21 cellular contexts compared by ENCODE assay signal in genomic region chr12:79664518-79664917, GRCh38. TPM values are rescaled to one million over a fixed set of nuclear protein-coding genes. Genes with fewer than 3 reads are reported as not detected.
A peak's percentile ranks its signal among the peaks of the same experiment; 100 is the strongest.
DNase-seq lines count a peak whose midpoint lies in the region; ATAC-seq, FAIRE-seq and TF ChIP-seq lines count a peak whose summit lies in the region.
"Had no signal": no experiment of that assay in that cellular context is flagged by ENCODE, and none has a peak within 500 bp of the region (broad histone marks: within the 10 kb centered on the region; RNA-seq: fewer than 3 reads in every experiment).

No MANE protein-coding gene starts in this region.

- H3K36me3 Mint-ChIP-seq in WTC11 (peaks cover 44% of the 10 kb centered on the region), nephron (ENCODE audit: low read depth) (peaks cover 12% of the 10 kb centered on the region)
- H3K36me3 Mint-ChIP-seq: CD8-positive, alpha-beta T cell had no signal

- H3K14ac ChIP-seq in trophoblast cell (ENCODE audit: low read length): no peak overlapping the region

- H3K79me1 ChIP-seq in trophoblast cell (ENCODE audit: low read length): no peaks in the 10 kb centered on the region

- 94% methylated on average over 4 of the region's 4 CpGs for WGBS in HepG2 (ENCODE audit: low lambda C conversion rate)
- 77% methylated on average over 4 of the region's 4 CpGs for WGBS in right lobe of liver (ENCODE audit: insufficient coverage, low coverage, low lambda C conversion rate, missing lambda C conversion rate)
- WGBS in trophoblast cell (ENCODE audit: extremely low coverage, insufficient coverage, insufficient read length): no CpG with 5 or more reads among the region's 4 CpGs

- TF ChIP-seq POLR2A in HepG2 (IDR thresholded peaks at IDR 0.05; ENCODE audit: insufficient read depth in 1 of 2, low read depth in 2 of 2, low read length in 2 of 2) (no peak), right lobe of liver (IDR thresholded peaks at IDR 0.05) (no peak)

- H3K4me1 Mint-ChIP-seq in WTC11 (peaks cover 45% of the 10 kb centered on the region), nephron (peaks cover 42% of the 10 kb centered on the region)

- no peaks in the 10 kb centered on the region for H3K27me3 ChIP-seq in HepG2 (ENCODE audit: control insufficient read depth in 1 of 2, insufficient read depth in 2 of 2, low read length in 2 of 2)
- no peaks in the 10 kb centered on the region for H3K27me3 ChIP-seq in right lobe of liver
- H3K27me3 ChIP-seq in trophoblast cell (ENCODE audit: insufficient read depth, low read length): no peaks in the 10 kb centered on the region
- H3K27me3 ChIP-seq in colonic mucosa: no peaks in the 10 kb centered on the region
- H3K27me3 ChIP-seq: BLaER1 treated with 17β-estradiol and CSF1 and Interleukin-3, amounts not matched to agents 10 nM and 100 nM had no signal

- no peaks in the 10 kb centered on the region for H3K9me3 ChIP-seq in HepG2 (ENCODE audit: low read length)
- no peaks in the 10 kb centered on the region for H3K9me3 ChIP-seq in right lobe of liver
- no peaks in the 10 kb centered on the region for H3K9me3 ChIP-seq in trophoblast cell (ENCODE audit: insufficient read depth, low read depth, low read length)
- H3K9me3 ChIP-seq in colonic mucosa: no peaks in the 10 kb centered on the region
- H3K9me3 ChIP-seq: A549; BLaER1 treated with 17β-estradiol and CSF1 and Interleukin-3, amounts not matched to agents 10 nM and 100 nM; Caco-2 had no signal

- H4K12ac ChIP-seq in trophoblast cell (ENCODE audit: low read depth, low read length): no peak overlapping the region

- TF ChIP-seq RAD21 in HepG2 (CRISPR knock-in tag; IDR thresholded peaks at IDR 0.05): no peak

- DNase-seq in HepG2 (ENCODE audit: low spot score) (no peak), right lobe of liver (no peak), WTC11 (ENCODE audit: low spot score) (no peak), trophoblast cell (no peak), activated T-cell treated with anti-CD3 and anti-CD28 coated beads for 4 hours (no peak), colonic mucosa (no peak)
- DNase-seq: AML-193; Caco-2; CD4-positive, alpha-beta T cell; CD8-positive, alpha-beta T cell; DMS79 treated with DMSO at 0.1 percent for 48 hours; GF-D8 had no signal

- H4K20me1 ChIP-seq in HepG2 (ENCODE audit: insufficient read depth, low read length): peaks cover 55% of the 10 kb centered on the region

- BruUV-seq in HepG2 (replicated peaks; lab: Mats Ljungman, UMichigan): no TSS peak

- no peak overlapping the region for H4K8ac ChIP-seq in trophoblast cell (ENCODE audit: low read depth, low read length)

- ATAC-seq in HepG2: no peak
- ATAC-seq in right lobe of liver: no peak
- ATAC-seq in WTC11: no peak
- no peak for ATAC-seq in HG02938 (IDR thresholded peaks at IDR 0.05; ENCODE audit: unreplicated experiment)
- ATAC-seq: A549; CD8-positive, alpha-beta T cell had no signal

- TF ChIP-seq EP300 in HepG2 (IDR thresholded peaks at IDR 0.05; ENCODE audit: low read depth in 2 of 2, low read length in 2 of 2) (no peak), HepG2 (CRISPR knock-in tag; IDR thresholded peaks at IDR 0.05; ENCODE audit: borderline replicate concordance) (no peak)

- H3K9me3 Mint-ChIP-seq in WTC11 (peaks cover 15% of the 10 kb centered on the region), nephron (no peaks in the 10 kb centered on the region)
- H3K9me3 Mint-ChIP-seq: CD4-positive, alpha-beta T cell; CD8-positive, alpha-beta T cell had no signal

- H2BK5ac ChIP-seq in trophoblast cell (ENCODE audit: low read depth, low read length, poor library complexity): no peak overlapping the region

- no peak overlapping the region for H3K18ac ChIP-seq in trophoblast cell (ENCODE audit: low read length)

- POLR2A ChIA-PET in HepG2 (lab: Yijun Ruan, JAX) (no interaction called here), WTC11 (lab: Charles Lee) (interaction anchor here (1.0 kb wide), 1 partner anchor 15 kb away, joined by 3 read pairs; no protein-coding TSS in a partner anchor)

- CTCF ChIA-PET in HepG2 (lab: Yijun Ruan, JAX; ENCODE audit: low intra/inter-chr PET ratio, low total read pairs) (no interaction called here), WTC11 (lab: Charles Lee) (no interaction called here)

- in situ Hi-C loops in HepG2 (cut with HindIII; ENCODE audit: extremely low pct_ligation_motif_present, low pct_unique_long_range_greater_than_20kb): no loop called here

- H3K79me2 ChIP-seq in HepG2 (ENCODE audit: insufficient read depth, low read length) (peaks cover 93% of the 10 kb centered on the region), trophoblast cell (ENCODE audit: control insufficient read depth, insufficient read depth, low read length, poor library complexity) (peaks cover 2% of the 10 kb centered on the region)

- no peak for FAIRE-seq in HepG2 (lab: Jason Lieb, UNC)
- FAIRE-seq: A549, GM12891, GM19239 had no signal

- H3K4me3 ChIP-seq in HepG2 (replicated peaks in 1 of 3; ENCODE audit: insufficient read depth in 1 of 3, low read depth in 2 of 3, low read length in 3 of 3) (no peak overlapping the region), right lobe of liver (no peak overlapping the region), trophoblast cell (ENCODE audit: low read depth, low read length) (no peak overlapping the region), colonic mucosa (no peak overlapping the region)
- H3K4me3 ChIP-seq: A549; BLaER1 treated with 17β-estradiol and CSF1 and Interleukin-3, amounts not matched to agents 10 nM and 100 nM had no signal

- H3K4me1 ChIP-seq in HepG2 (ENCODE audit: insufficient read depth, low read length) (peaks cover 32% of the 10 kb centered on the region), right lobe of liver (peaks cover 0 to 6% (median 0%) of the 10 kb centered on the region in 4 donors), trophoblast cell (ENCODE audit: control insufficient read depth in 1 of 2, insufficient read depth in 2 of 2, low read length in 2 of 2) (peaks cover 7 to 8% of the 10 kb centered on the region in 2 experiments), colonic mucosa (no peaks in the 10 kb centered on the region)
- H3K4me1 ChIP-seq: BLaER1 treated with 17β-estradiol and CSF1 and Interleukin-3, amounts not matched to agents 10 nM and 100 nM had no signal

- H4K91ac ChIP-seq in trophoblast cell (ENCODE audit: low read depth, low read length): no peak overlapping the region

- H3K36me3 ChIP-seq in HepG2 (replicated peaks in 1 of 2; ENCODE audit: control insufficient read depth in 1 of 2, insufficient read depth in 2 of 2, low read length in 2 of 2): peaks cover 2 to 14% of the 10 kb centered on the region in 2 experiments; a peak in 4 of 5 replicates
- H3K36me3 ChIP-seq in right lobe of liver: no peaks in the 10 kb centered on the region
- peaks cover 2 to 4% of the 10 kb centered on the region in 2 experiments for H3K36me3 ChIP-seq in trophoblast cell (ENCODE audit: control insufficient read depth in 1 of 2, insufficient read depth in 2 of 2, low read length in 2 of 2)
- H3K36me3 ChIP-seq in colonic mucosa: no peaks in the 10 kb centered on the region

- H2AK5ac ChIP-seq in trophoblast cell (ENCODE audit: low read length): no peak overlapping the region

- H2BK12ac ChIP-seq in trophoblast cell (ENCODE audit: low read length): no peak overlapping the region

- no peak overlapping the region for H3K23ac ChIP-seq in trophoblast cell (ENCODE audit: low read length)

- no peak overlapping the region for H2BK120ac ChIP-seq in trophoblast cell (ENCODE audit: insufficient read depth, low read length, poor library complexity)

- H3K4me2 ChIP-seq in HepG2 (ENCODE audit: low read depth, low read length): no peak overlapping the region
- no peak overlapping the region for H3K4me2 ChIP-seq in trophoblast cell (ENCODE audit: low read length)
- H3K4me2 ChIP-seq: A549; BLaER1 treated with 17β-estradiol and CSF1 and Interleukin-3, amounts not matched to agents 10 nM and 100 nM had no signal

- no peak for TF ChIP-seq CTCF in HepG2 (CRISPR knock-in tag; IDR thresholded peaks at IDR 0.05)
- no peak for TF ChIP-seq CTCF in right lobe of liver (IDR thresholded peaks at IDR 0.05)
- TF ChIP-seq CTCF in WTC11 (IDR thresholded peaks at IDR 0.05): no peak
- no peak for TF ChIP-seq CTCF in nephron (IDR thresholded peaks at IDR 0.05; ENCODE audit: unreplicated experiment in 3 of 3)
- TF ChIP-seq CTCF in colonic mucosa (IDR thresholded peaks at IDR 0.05): no peak

- H2AFZ ChIP-seq in HepG2 (ENCODE audit: low read length) (no peak overlapping the region), trophoblast cell (ENCODE audit: insufficient read depth, low read length, poor library complexity) (no peak overlapping the region)

- no peaks in the 10 kb centered on the region for H3K27me3 Mint-ChIP-seq in WTC11 (ENCODE audit: low read depth)
- no peaks in the 10 kb centered on the region for H3K27me3 Mint-ChIP-seq in nephron (ENCODE audit: low read depth)
- H3K27me3 Mint-ChIP-seq: B cell; CD4-positive, alpha-beta T cell had no signal

- peak overlapping the region; percentile 81 for H3K4ac ChIP-seq in trophoblast cell (ENCODE audit: low read depth, low read length)

- no peak overlapping the region for H3K27ac Mint-ChIP-seq in WTC11
- H3K27ac Mint-ChIP-seq in nephron: peak overlapping the region; percentile 63 to 91 (median 77)
- H3K27ac Mint-ChIP-seq: B cell; CD4-positive, alpha-beta T cell; CD8-positive, alpha-beta T cell had no signal

- no peak overlapping the region for H3K9ac ChIP-seq in HepG2 (ENCODE audit: insufficient read depth, low read depth, low read length)
- H3K9ac ChIP-seq in trophoblast cell (ENCODE audit: low read length): no peak overlapping the region
- no peak overlapping the region for H3K9ac ChIP-seq in colonic mucosa (ENCODE audit: low read depth in 2 of 2, low read length in 2 of 2)
- H3K9ac ChIP-seq: BLaER1 treated with 17β-estradiol and CSF1 and Interleukin-3, amounts not matched to agents 10 nM and 100 nM had no signal

- H3K27ac ChIP-seq in HepG2 (ENCODE audit: extremely low read length, insufficient read depth, low read length) (no peak overlapping the region), right lobe of liver (no peak overlapping the region), trophoblast cell (ENCODE audit: low read depth, low read length) (no peak overlapping the region), colonic mucosa (no peak overlapping the region)
- H3K27ac ChIP-seq: 22Rv1; A549; BLaER1 treated with 17β-estradiol and CSF1 and Interleukin-3, amounts not matched to agents 10 nM and 100 nM; C4-2B had no signal

- H3K4me3 Mint-ChIP-seq in WTC11: no peak overlapping the region
- no peak overlapping the region for H3K4me3 Mint-ChIP-seq in nephron
- H3K4me3 Mint-ChIP-seq: B cell; CD4-positive, alpha-beta T cell; CD8-positive, alpha-beta T cell had no signal

- intact Hi-C loops in HepG2 (cut with micrococcal nuclease; ENCODE audit: unreplicated experiment): no loop called here
- intact Hi-C loops in right lobe of liver (cut with DNase I): no loop called here
- intact Hi-C loops in colonic mucosa (cut with DNase I): no loop called here

RNA-seq across cellular contexts. Expression of gene PAWR, which starts 26.2 kb away (rescaled TPM):
- 36.1 and 37.4 TPM in 2 replicates for total RNA-seq in HepG2 (2016; rRNA removed; fragmentation: Illumina TruSeq; extraction: Trizol)
- 11.2 and 13.0 TPM in 2 replicates for total RNA-seq in HepG2 (2016; cell fraction: cytosol; rRNA removed; fragmentation: Illumina TruSeq; extraction: Trizol; ENCODE audit: low read depth)
- total RNA-seq in HepG2 (2016; cell fraction: insoluble cytoplasmic fraction; rRNA removed; fragmentation: Illumina TruSeq; extraction: Trizol): 37.3 and 40.1 TPM in 2 replicates
- total RNA-seq in HepG2 (2016; cell fraction: membrane; rRNA removed; fragmentation: Illumina TruSeq; extraction: Trizol): 14.1 and 16.8 TPM in 2 replicates
- 46.8 and 49.1 TPM in 2 replicates for total RNA-seq in HepG2 (2016; cell fraction: nucleus; rRNA removed; fragmentation: Illumina TruSeq; extraction: Trizol)
- 23.1 and 29.1 TPM in 2 replicates for polyA plus RNA-seq in HepG2 (2011; rRNA removed)
- 7.1 and 8.4 TPM in 2 replicates for polyA plus RNA-seq in HepG2 (2011; cell fraction: cytosol; rRNA removed)
- 36.4 and 41.9 TPM in 2 replicates for polyA plus RNA-seq in HepG2 (2011; cell fraction: nucleus; rRNA removed)
- 58.2 and 68.4 TPM in 2 replicates for polyA plus RNA-seq in HepG2 (2012)
- polyA plus RNA-seq in HepG2 (2016; cell fraction: cytosol; fragmentation: Illumina TruSeq; extraction: Trizol; ENCODE audit: low read depth): 6.8 and 7.8 TPM in 2 replicates
- 33.4 and 33.7 TPM in 2 replicates for polyA plus RNA-seq in HepG2 (2016; cell fraction: insoluble cytoplasmic fraction; fragmentation: Illumina TruSeq; extraction: Trizol; ENCODE audit: low read depth)
- polyA plus RNA-seq in HepG2 (2016; cell fraction: membrane; fragmentation: Illumina TruSeq; extraction: Trizol; ENCODE audit: low read depth): 11.0 and 13.3 TPM in 2 replicates
- polyA plus RNA-seq in HepG2 (2016; cell fraction: nucleus; fragmentation: Illumina TruSeq; extraction: Trizol; ENCODE audit: insufficient read depth, low read depth): 75.9 and 78.0 TPM in 2 replicates
- 13.7 and 19.1 TPM in 2 replicates for polyA minus RNA-seq in HepG2 (2011; rRNA and poly(A)+ RNA removed; ENCODE audit: low replicate concordance)
- 17.4 and 18.3 TPM in 2 replicates for polyA minus RNA-seq in HepG2 (2011; cell fraction: cytosol; rRNA and poly(A)+ RNA removed)
- polyA minus RNA-seq in HepG2 (2011; cell fraction: nucleus; rRNA and poly(A)+ RNA removed): 162 and 198 TPM in 2 replicates
- 10 to 100 TPM; 25.0 to 62.3 (median 28.9) TPM for total RNA-seq in right lobe of liver
- 397 to 512 TPM (median 493 TPM) in 3 replicates for total RNA-seq in WTC11 (2021)
- 63.9 and 76.7 TPM in 2 replicates for polyA plus RNA-seq in trophoblast cell (2013)
- 100 to 1,000 TPM; 135 to 211 TPM for total RNA-seq in colonic mucosa

Comparison
In these comparisons a context has a peak if more than half of its experiments do, and no peak if none do; other contexts are left out.
1. Of the 50 proteins assayed by ChIP-seq in both HepG2 and WTC11: peak only in HepG2: none; only in WTC11: none; in both: ZNF121; in neither: 49.